In genomic region chr6:75147512-75147911, GRCh38 we compare ENCODE assay signal across 9 cellular contexts.
DNase-seq lines count a peak whose midpoint lies in the region; ATAC-seq, FAIRE-seq and TF ChIP-seq lines count a peak whose summit lies in the region.
"Had no signal": no experiment of that assay in that cellular context is flagged by ENCODE, and none has a peak within 500 bp of the region (broad histone marks: within the 10 kb centered on the region; RNA-seq: fewer than 3 reads in every experiment).

No MANE protein-coding gene starts in this region.

- POLR2A ChIA-PET in HEK293T (lab: Yijun Ruan, JAX): no interaction called here

- ATAC-seq in GM18520 (IDR thresholded peaks at IDR 0.05; ENCODE audit: unreplicated experiment) (peak; percentile 95), GM21515 (IDR thresholded peaks at IDR 0.05; ENCODE audit: unreplicated experiment) (peak; percentile 93), HG03097 (IDR thresholded peaks at IDR 0.05; ENCODE audit: low FRiP score, unreplicated experiment) (peak; percentile 95)

- DNase-seq in fibroblast of gingiva (ENCODE audit: low read depth): peak; percentile 47
- no peak for DNase-seq in urothelium cell line (ENCODE audit: low spot score)
- no peak for DNase-seq in NCI-H1417 (lab: John Stamatoyannopoulos, UW)
- no peak for DNase-seq in NCI-H187 (lab: John Stamatoyannopoulos, UW)
- DNase-seq in HEK293T (ENCODE audit: extremely low spot score): no peak
- DNase-seq: dorsolateral prefrontal cortex had no signal

- CTCF ChIA-PET in HEK293T (lab: Yijun Ruan, JAX): no interaction called here

- FAIRE-seq in urothelium cell line (lab: Jason Lieb, UNC): no peak

TF ChIP-seq in HEK293T, 16 proteins besides CTCF, POLR2A, EP300 and RAD21:
- TF ChIP-seq TARDBP (IDR thresholded peaks at IDR 0.05): no peak
- no peak for TF ChIP-seq SP1 (IDR thresholded peaks at IDR 0.05)
- TF ChIP-seq BHLHE40 (IDR thresholded peaks at IDR 0.05; ENCODE audit: borderline replicate concordance): no peak
- no peak for TF ChIP-seq CTBP1 (IDR thresholded peaks at IDR 0.05; ENCODE audit: borderline replicate concordance)
- no peak for TF ChIP-seq ZNF384 (IDR thresholded peaks at IDR 0.05)
- no peak for TF ChIP-seq LEF1 (IDR thresholded peaks at IDR 0.05; ENCODE audit: borderline replicate concordance)
- TF ChIP-seq FOXM1 (IDR thresholded peaks at IDR 0.05; ENCODE audit: borderline replicate concordance): no peak
- no peak for TF ChIP-seq NFRKB (IDR thresholded peaks at IDR 0.05)
- TF ChIP-seq SUZ12 (IDR thresholded peaks at IDR 0.05): no peak
- TF ChIP-seq HDGF (IDR thresholded peaks at IDR 0.05; ENCODE audit: borderline replicate concordance): no peak
- no peak for TF ChIP-seq L3MBTL2 (conservative IDR thresholded peaks at IDR 0.05)
- TF ChIP-seq ARNT (IDR thresholded peaks at IDR 0.05): no peak
- TF ChIP-seq ELF4 (IDR thresholded peaks at IDR 0.05): no peak
- no peak for TF ChIP-seq FOXK2 (IDR thresholded peaks at IDR 0.05)
- TF ChIP-seq, protein P1, sequence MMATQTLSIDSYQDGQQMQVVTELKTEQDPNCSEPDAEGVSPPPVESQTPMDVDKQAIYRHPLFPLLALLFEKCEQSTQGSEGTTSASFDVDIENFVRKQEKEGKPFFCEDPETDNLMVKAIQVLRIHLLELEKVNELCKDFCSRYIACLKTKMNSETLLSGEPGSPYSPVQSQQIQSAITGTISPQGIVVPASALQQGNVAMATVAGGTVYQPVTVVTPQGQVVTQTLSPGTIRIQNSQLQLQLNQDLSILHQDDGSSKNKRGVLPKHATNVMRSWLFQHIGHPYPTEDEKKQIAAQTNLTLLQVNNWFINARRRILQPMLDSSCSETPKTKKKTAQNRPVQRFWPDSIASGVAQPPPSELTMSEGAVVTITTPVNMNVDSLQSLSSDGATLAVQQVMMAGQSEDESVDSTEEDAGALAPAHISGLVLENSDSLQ (IDR thresholded peaks at IDR 0.05): no peak
- TF ChIP-seq FOXA1 (IDR thresholded peaks at IDR 0.05): no peak
